ENCODE assay signal across 8 cellular contexts in genomic region chr5:141192110-141192725, GRCh38. TPM values are rescaled to one million over a fixed set of nuclear protein-coding genes. Genes with fewer than 3 reads are reported as not detected.
A peak's percentile ranks its signal among the peaks of the same experiment; 100 is the strongest.
DNase-seq lines count a peak whose midpoint lies in the region; ATAC-seq and TF ChIP-seq lines count a peak whose summit lies in the region.

TSS of gene PCDHB10 (plus strand) at chr5:141192353. CDS start at chr5:141192553, 200 bp downstream.

- CTCF ChIA-PET in HEK293T (lab: Yijun Ruan, JAX), result interaction anchor here (0.5 to 1.0 kb wide), 6 partner anchors 11 to 372 kb away, joined by 3 to 4 read pairs (median 3); partner anchors contain the start of gene PCDHB14

- POLR2A ChIA-PET in HEK293T (lab: Yijun Ruan, JAX), result no interaction called here

- H3K36me3 ChIP-seq in subcutaneous abdominal adipose tissue (ENCODE audit: control insufficient read depth in 5 of 5, insufficient read depth in 5 of 5, low read length in 5 of 5), result no peaks in the 10 kb centered on the region

- H3K4me1 ChIP-seq in subcutaneous abdominal adipose tissue (ENCODE audit: control insufficient read depth in 5 of 5, insufficient read depth in 5 of 5, low read length in 5 of 5), result peaks cover 0 to under 1% (median 0%) of the 10 kb centered on the region in 5 donors

- in situ Hi-C loops in Caki2 (cut with HindIII; ENCODE audit: low pct_unique_long_range_greater_than_20kb, low sequenced_read_pairs), result no loop called here

- ATAC-seq in HG03378 (IDR thresholded peaks at IDR 0.05; ENCODE audit: unreplicated experiment) (no peak), GM18519 (IDR thresholded peaks at IDR 0.05; ENCODE audit: low FRiP score, unreplicated experiment) (no peak)

- peaks cover 19 to 45% (median 34%) of the 10 kb centered on the region in 5 donors for H3K9me3 ChIP-seq in subcutaneous abdominal adipose tissue (ENCODE audit: control insufficient read depth in 5 of 5, low read length in 5 of 5)

- intact Hi-C loops in head of caudate nucleus (cut with DNase I), result no loop called here

- peaks cover 0 to 3% (median 0%) of the 10 kb centered on the region in 5 donors for H3K27me3 ChIP-seq in subcutaneous abdominal adipose tissue (ENCODE audit: control insufficient read depth in 5 of 5, insufficient read depth in 4 of 5, low read length in 5 of 5)

- H3K9ac ChIP-seq in subcutaneous abdominal adipose tissue (ENCODE audit: low read length in 5 of 5), result no peak within 1 kb of the TSS

- peak within 1 kb of the TSS; percentile 8 to 40 (median 33) for H3K4me3 ChIP-seq in subcutaneous abdominal adipose tissue (ENCODE audit: low read depth in 1 of 5, low read length in 5 of 5)

- H3K27ac ChIP-seq in subcutaneous abdominal adipose tissue (ENCODE audit: low read depth, low read length), result no peak within 1 kb of the TSS

- DNase-seq in Caki2 (ENCODE audit: low read depth) (peak; percentile 53), HEK293T (ENCODE audit: extremely low spot score) (peak; percentile 17), T-helper 9 cell (peak; percentile 16), head of caudate nucleus (peak in 39 of 42 donors; percentile 23 to 84 (median 56)), NCI-H1048 (lab: John Stamatoyannopoulos, UW) (no peak)

TF ChIP-seq in HEK293T, 16 proteins besides CTCF, POLR2A, EP300 and RAD21:
- TF ChIP-seq SP1 (IDR thresholded peaks at IDR 0.05) (no peak), ARNT (IDR thresholded peaks at IDR 0.05) (no peak), BHLHE40 (IDR thresholded peaks at IDR 0.05; ENCODE audit: borderline replicate concordance) (no peak), HDGF (IDR thresholded peaks at IDR 0.05; ENCODE audit: borderline replicate concordance) (no peak), SUZ12 (IDR thresholded peaks at IDR 0.05) (no peak), ZNF384 (IDR thresholded peaks at IDR 0.05) (no peak), NFRKB (IDR thresholded peaks at IDR 0.05) (no peak), FOXK2 (IDR thresholded peaks at IDR 0.05) (no peak), ELF4 (IDR thresholded peaks at IDR 0.05) (no peak)

RNA-seq across cellular contexts. Expression of gene PCDHB10, which starts in this region (rescaled TPM):
- 0.41 and 1.2 TPM in 2 replicates for total RNA-seq in Caki2 (2014; rRNA removed; shearing (Covaris generic); ENCODE audit: low replicate concordance)
